Comparison of ENCODE assay signal across 20 cellular contexts in genomic region chr16:46894011-46894672, GRCh38. TPM values are rescaled to one million over a fixed set of nuclear protein-coding genes. Genes with fewer than 3 reads are reported as not detected.
DNase-seq lines count a peak whose midpoint lies in the region; ATAC-seq, FAIRE-seq and TF ChIP-seq lines count a peak whose summit lies in the region.
"Had no signal": no experiment of that assay in that cellular context is flagged by ENCODE, and none has a peak within 500 bp of the region (broad histone marks: within the 10 kb centered on the region; RNA-seq: fewer than 3 reads in every experiment).

No MANE protein-coding gene starts in this region.

- DNase-seq in IMR-90 (peak; percentile 7), right lobe of liver (peak; percentile 44 to 82 (median 74)), spleen (peak; percentile 66), AG20443 (ENCODE audit: low spot score) (no peak), GM12892 (ENCODE audit: insufficient read length) (no peak), ureter (ENCODE audit: low spot score) (no peak), NCI-H2081 (lab: John Stamatoyannopoulos, UW) (no peak)
- DNase-seq: activated B cell treated with CpG ODN at 0.5 μM for 24 hours; activated effector memory CD4-positive, alpha-beta T cell treated with anti-CD3 and anti-CD28 coated beads, Interleukin-2, amount 50 U/mL, for 16 hours; DMS 273 treated with DMSO at 0.1 percent for 48 hours; effector memory CD4-positive, alpha-beta T cell; foreskin melanocyte; islet precursor cell; NCI-H2107; NCI-H774; T-cell had no signal

- no TSS peak for BruUV-seq in IMR-90 (replicated peaks; lab: Mats Ljungman, UMichigan)

- H3K4me1 ChIP-seq in IMR-90 (ENCODE audit: control insufficient read depth, insufficient read depth, low read length) (peaks cover 15% of the 10 kb centered on the region), right lobe of liver (peaks cover 0 to 72% (median 25%) of the 10 kb centered on the region in 4 donors), spleen (peaks cover 0 to 14% (median 5%) of the 10 kb centered on the region in 6 donors)
- H3K4me1 ChIP-seq: thyroid gland had no signal

- TF ChIP-seq POLR2A in IMR-90 (IDR thresholded peaks at IDR 0.05; ENCODE audit: low read depth, low read length), result no peak
- TF ChIP-seq POLR2A in right lobe of liver (IDR thresholded peaks at IDR 0.05), result no peak
- no peak for TF ChIP-seq POLR2A in spleen (IDR thresholded peaks at IDR 0.05)
- TF ChIP-seq POLR2A in GM12892 (IDR thresholded peaks at IDR 0.05; ENCODE audit: low read depth, low read length), result no peak

- H4K20me1 ChIP-seq in IMR-90 (ENCODE audit: insufficient read depth, low read length), result peaks cover 45% of the 10 kb centered on the region

- intact Hi-C loops in IMR-90 (cut with micrococcal nuclease), result no loop called here
- intact Hi-C loops in right lobe of liver (cut with DNase I), result no loop called here
- intact Hi-C loops in spleen (cut with DNase I; ENCODE audit: low total_unique reads), result no loop called here

- H4K8ac ChIP-seq in IMR-90 (ENCODE audit: low read depth in 2 of 2, low read length in 2 of 2), result no peak overlapping the region

- H3K9ac ChIP-seq in IMR-90 (ENCODE audit: low read depth, low read length), result no peak overlapping the region
- H3K9ac ChIP-seq: parathyroid adenoma had no signal

- peaks cover 29% of the 10 kb centered on the region for H3K9me1 ChIP-seq in IMR-90 (ENCODE audit: insufficient read depth, low read length)

- peak; percentile 47; the same call in 1 of the 2 replicates for ATAC-seq in IMR-90 (ENCODE audit: low read depth)
- ATAC-seq in esophagus mucosa, result peak; percentile 5
- peak; percentile 58 to 79 (median 66) for ATAC-seq in right lobe of liver
- ATAC-seq: T-cell had no signal

- no peak overlapping the region for H2AK5ac ChIP-seq in IMR-90 (ENCODE audit: low read depth, low read length)

- H2BK120ac ChIP-seq in IMR-90 (ENCODE audit: low read depth, low read length), result no peak overlapping the region

- H3K23ac ChIP-seq in IMR-90 (ENCODE audit: low read depth, low read length), result no peak overlapping the region

- H3K4ac ChIP-seq in IMR-90 (ENCODE audit: low read depth, low read length), result no peak overlapping the region

- POLR2A ChIA-PET in IMR-90 (lab: Charles Lee; ENCODE audit: unreplicated experiment), result no interaction called here

- H3K56ac ChIP-seq in IMR-90 (ENCODE audit: extremely low read depth, insufficient read depth, low read length), result no peak overlapping the region

- no peak overlapping the region for H3K4me2 ChIP-seq in IMR-90 (ENCODE audit: low read depth, low read length)

- dilution Hi-C loops in IMR-90 (cut with HindIII; ENCODE audit: low sequenced_read_pairs, unreplicated experiment), result no loop called here

- H2AK9ac ChIP-seq in IMR-90 (replicated peaks; ENCODE audit: low read depth, low read length, poor library complexity), result no peak overlapping the region

- no peak overlapping the region for H3K14ac ChIP-seq in IMR-90 (replicated peaks; ENCODE audit: low read depth, low read length)

- peaks cover 25% of the 10 kb centered on the region for H3K36me3 ChIP-seq in IMR-90 (ENCODE audit: control insufficient read depth, insufficient read depth, low read length)
- peaks cover 0 to 10% (median 5%) of the 10 kb centered on the region in 4 donors for H3K36me3 ChIP-seq in right lobe of liver
- peaks cover 0 to 4% (median 0%) of the 10 kb centered on the region in 6 donors for H3K36me3 ChIP-seq in spleen
- H3K36me3 ChIP-seq: thyroid gland had no signal

- no peak overlapping the region for H3K18ac ChIP-seq in IMR-90 (ENCODE audit: low read depth, low read length)

- no peak overlapping the region for H2BK20ac ChIP-seq in IMR-90 (ENCODE audit: low read depth, low read length)

- H2BK5ac ChIP-seq in IMR-90 (ENCODE audit: low read depth, low read length, poor library complexity, severe bottlenecking), result no peak overlapping the region

- no peak for TF ChIP-seq CTCF in IMR-90 (conservative IDR thresholded peaks at IDR 0.05; ENCODE audit: low read depth, low read length)
- TF ChIP-seq CTCF in right lobe of liver (IDR thresholded peaks at IDR 0.05), result no peak
- no peak for TF ChIP-seq CTCF in spleen (IDR thresholded peaks at IDR 0.05 in 8 of 11, conservative IDR thresholded peaks at IDR 0.05 in 3 of 11)

- H4K5ac ChIP-seq in IMR-90 (ENCODE audit: low read depth, low read length), result no peak overlapping the region

- H3K9me3 ChIP-seq in IMR-90 (ENCODE audit: control insufficient read depth, insufficient read depth, low read length) (no peaks in the 10 kb centered on the region), right lobe of liver (no peaks in the 10 kb centered on the region), spleen (no peaks in the 10 kb centered on the region)
- H3K9me3 ChIP-seq: thyroid gland had no signal

- peak overlapping the region; percentile 68 for H2AFZ ChIP-seq in IMR-90 (replicated peaks; ENCODE audit: low read length, poor library complexity)
- H2AFZ ChIP-seq: parathyroid adenoma had no signal

- H3K79me1 ChIP-seq in IMR-90 (ENCODE audit: low read depth in 1 of 2, low read length in 2 of 2), result peaks cover 22 to 64% of the 10 kb centered on the region in 2 experiments

- no peak for FAIRE-seq in GM12892 (lab: Jason Lieb, UNC)
- FAIRE-seq: GM19239 had no signal

- no peak for TF ChIP-seq RAD21 in IMR-90 (IDR thresholded peaks at IDR 0.05; ENCODE audit: low read length)

- WGBS in IMR-90 (ENCODE audit: extremely low coverage in 2 of 2, insufficient read length in 1 of 2), 2 experiments, result 100% methylated on average over 1 of the region's 11 CpGs; no CpG with 5 or more reads in 1 of the 2 experiments
- 67% methylated on average over 1 of the region's 11 CpGs for WGBS in right lobe of liver (ENCODE audit: insufficient coverage, low coverage, low lambda C conversion rate, missing lambda C conversion rate)
- 86 to 92% (median 88%) methylated on average over 9 to 11 of the region's 11 CpGs for WGBS in spleen, 5 donors

- H2BK15ac ChIP-seq in IMR-90 (ENCODE audit: low read depth, low read length), result no peak overlapping the region

- CTCF ChIA-PET in IMR-90 (lab: Yijun Ruan, JAX), result no interaction called here

- in situ Hi-C loops in IMR-90 (cut with MboI; ENCODE audit: low sequenced_read_pairs), result no loop called here

- H3K27ac ChIP-seq in IMR-90 (ENCODE audit: insufficient read depth, low read length) (no peak overlapping the region), right lobe of liver (peak overlapping the region in 2 of 3 donors; percentile 16 to 97), spleen (no peak overlapping the region)
- H3K27ac ChIP-seq: parathyroid adenoma, thyroid gland had no signal

- no peak overlapping the region for H4K91ac ChIP-seq in IMR-90 (ENCODE audit: insufficient read depth, low read depth, low read length)

- no peak overlapping the region for H3K4me3 ChIP-seq in IMR-90 (ENCODE audit: insufficient read depth, low read depth, low read length)
- no peak overlapping the region for H3K4me3 ChIP-seq in right lobe of liver
- no peak overlapping the region for H3K4me3 ChIP-seq in spleen
- H3K4me3 ChIP-seq: thyroid gland had no signal

- H3K27me3 ChIP-seq in IMR-90 (ENCODE audit: control insufficient read depth, insufficient read depth, low read length), result no peaks in the 10 kb centered on the region
- no peaks in the 10 kb centered on the region for H3K27me3 ChIP-seq in right lobe of liver
- H3K27me3 ChIP-seq in spleen (replicated peaks in 1 of 7), result no peaks in the 10 kb centered on the region
- H3K27me3 ChIP-seq: thyroid gland had no signal

TF ChIP-seq in IMR-90, 13 proteins besides CTCF, POLR2A, EP300 and RAD21:
- TF ChIP-seq CHD1 (IDR thresholded peaks at IDR 0.05; ENCODE audit: low read depth, low read length) (no peak), CEBPB (IDR thresholded peaks at IDR 0.05; ENCODE audit: low read depth, low read length) (no peak), MXI1 (IDR thresholded peaks at IDR 0.05; ENCODE audit: borderline replicate concordance, low read depth, low read length) (no peak), MAFK (IDR thresholded peaks at IDR 0.05; ENCODE audit: low read depth, low read length) (no peak), FOS (IDR thresholded peaks at IDR 0.05; ENCODE audit: low read depth, low read length) (no peak), BHLHE40 (IDR thresholded peaks at IDR 0.05; ENCODE audit: low read depth, low read length) (no peak), RFX5 (IDR thresholded peaks at IDR 0.05; ENCODE audit: low read depth, low read length) (no peak), RCOR1 (IDR thresholded peaks at IDR 0.05; ENCODE audit: insufficient replicate concordance, low read length) (no peak), SMC3 (IDR thresholded peaks at IDR 0.05; ENCODE audit: low read depth, low read length) (no peak), NFE2L2 (IDR thresholded peaks at IDR 0.05; ENCODE audit: low read depth, low read length) (no peak), MAZ (IDR thresholded peaks at IDR 0.05; ENCODE audit: borderline replicate concordance, low read depth, low read length) (no peak)
- TF ChIP-seq, protein P1, sequence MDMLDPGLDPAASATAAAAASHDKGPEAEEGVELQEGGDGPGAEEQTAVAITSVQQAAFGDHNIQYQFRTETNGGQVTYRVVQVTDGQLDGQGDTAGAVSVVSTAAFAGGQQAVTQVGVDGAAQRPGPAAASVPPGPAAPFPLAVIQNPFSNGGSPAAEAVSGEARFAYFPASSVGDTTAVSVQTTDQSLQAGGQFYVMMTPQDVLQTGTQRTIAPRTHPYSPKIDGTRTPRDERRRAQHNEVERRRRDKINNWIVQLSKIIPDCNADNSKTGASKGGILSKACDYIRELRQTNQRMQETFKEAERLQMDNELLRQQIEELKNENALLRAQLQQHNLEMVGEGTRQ (IDR thresholded peaks at IDR 0.05; ENCODE audit: low read depth, low read length), result no peak
- TF ChIP-seq, protein P2, sequence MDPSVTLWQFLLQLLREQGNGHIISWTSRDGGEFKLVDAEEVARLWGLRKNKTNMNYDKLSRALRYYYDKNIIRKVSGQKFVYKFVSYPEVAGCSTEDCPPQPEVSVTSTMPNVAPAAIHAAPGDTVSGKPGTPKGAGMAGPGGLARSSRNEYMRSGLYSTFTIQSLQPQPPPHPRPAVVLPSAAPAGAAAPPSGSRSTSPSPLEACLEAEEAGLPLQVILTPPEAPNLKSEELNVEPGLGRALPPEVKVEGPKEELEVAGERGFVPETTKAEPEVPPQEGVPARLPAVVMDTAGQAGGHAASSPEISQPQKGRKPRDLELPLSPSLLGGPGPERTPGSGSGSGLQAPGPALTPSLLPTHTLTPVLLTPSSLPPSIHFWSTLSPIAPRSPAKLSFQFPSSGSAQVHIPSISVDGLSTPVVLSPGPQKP (IDR thresholded peaks at IDR 0.05; ENCODE audit: borderline replicate concordance, low read depth, low read length), result no peak

RNA-seq across cellular contexts. Expression of gene GPT2, which starts 10.0 kb away (rescaled TPM):
- total RNA-seq in IMR-90 (2012; rRNA removed), result 20.8 and 31.5 TPM in 2 replicates
- polyA plus RNA-seq in IMR-90 (2012; rRNA removed), result 23.2 and 26.4 TPM in 2 replicates
- 26.5 and 36.1 TPM in 2 replicates for polyA plus RNA-seq in IMR-90 (2012; cell fraction: cytosol; rRNA removed)
- 20.3 and 39.8 TPM in 2 replicates for polyA plus RNA-seq in IMR-90 (2012; cell fraction: nucleus; rRNA removed; ENCODE audit: low replicate concordance)
- total RNA-seq in esophagus mucosa, result 92.0 TPM
- total RNA-seq in right lobe of liver, result 100 to 1,000 TPM in 2 of 6 experiments, 10 to 100 TPM in 4; 30.8 to 163 (median 92.0) TPM
- total RNA-seq in spleen, result 1 to 10 TPM; 3.1 to 9.2 (median 4.9) TPM
- polyA plus RNA-seq in spleen, result 1 to 10 TPM; 4.6 to 6.0 (median 6.0) TPM
- 2.9 TPM for polyA plus RNA-seq in GM12892 (2012; ENCODE audit: missing spikeins)
- 34.2 TPM for total RNA-seq in ureter

Comparison
In these comparisons a context has a peak if more than half of its experiments do, and no peak if none do; other contexts are left out.
1. ATAC-seq: peak in every context shown above with its lines; median percentile 66 in right lobe of liver; 47 in IMR-90; 5 in esophagus mucosa.
2. DNase-seq: peak in IMR-90 (single experiment), right lobe of liver (3 of 3) and spleen (single experiment); none in AG20443 (single experiment), GM12892 (single experiment), ureter (single experiment) and NCI-H2081 (0 of 2).
3. H3K27ac ChIP-seq: peak in right lobe of liver (2 of 3); none in IMR-90 (single experiment) and spleen (0 of 8).